ENCODE assay signal across 22 cellular contexts in the genomic region with DNA sequence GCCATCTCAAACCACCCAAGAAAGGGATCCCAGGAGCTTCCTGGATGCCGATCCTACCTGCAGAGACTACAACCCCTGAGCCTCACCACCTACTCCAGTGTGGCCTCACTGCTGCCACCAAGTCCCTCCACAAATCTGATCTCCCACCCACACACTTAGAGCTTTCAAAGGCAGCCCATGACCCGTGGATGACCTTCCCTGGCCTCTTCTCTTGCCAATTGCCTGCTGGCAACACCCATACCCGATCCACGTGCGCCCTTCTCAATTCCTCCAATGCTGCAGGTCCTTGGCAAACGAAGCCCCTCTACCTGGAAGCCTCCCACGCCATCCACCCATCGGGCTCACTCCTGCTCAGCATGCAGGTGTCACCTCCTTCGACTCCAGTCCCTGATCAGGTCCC. TPM values are rescaled to one million over a fixed set of nuclear protein-coding genes. Genes with fewer than 3 reads are reported as not detected.
DNase-seq lines count a peak whose midpoint lies in the region; ATAC-seq and TF ChIP-seq lines count a peak whose summit lies in the region.
"Had no signal": no experiment of that assay in that cellular context is flagged by ENCODE, and none has a peak within 500 bp of the region (broad histone marks: within the 10 kb centered on the region; RNA-seq: fewer than 3 reads in every experiment).

No MANE protein-coding gene starts in this region.

- TF ChIP-seq CTCF in brain (conservative IDR thresholded peaks at IDR 0.05) (no peak), natural killer cell (IDR thresholded peaks at IDR 0.05) (no peak), omental fat pad (IDR thresholded peaks at IDR 0.05) (no peak), chondrocyte (IDR thresholded peaks at IDR 0.05) (no peak)

- peak overlapping the region; percentile 56 for H3K4me3 Mint-ChIP-seq in stimulated activated naive CD8-positive, alpha-beta T cell treated with anti-CD3 and anti-CD28 coated beads, Interleukin-15, Interleukin-2, amounts not matched to agents 100 ng/mL and 50 ng/mL, for 24 hours
- H3K4me3 Mint-ChIP-seq in brain: no peak overlapping the region
- no peak overlapping the region for H3K4me3 Mint-ChIP-seq in natural killer cell
- no peak overlapping the region for H3K4me3 Mint-ChIP-seq in chondrocyte (ENCODE audit: unreplicated experiment)
- H3K4me3 Mint-ChIP-seq: activated CD4-positive, alpha-beta memory T cell treated with anti-CD3 and anti-CD28 coated beads for 36 hours had no signal

- intact Hi-C loops in natural killer cell (cut with micrococcal nuclease): no loop called here

- peaks cover 67% of the 10 kb centered on the region for H3K36me3 Mint-ChIP-seq in stimulated activated naive CD8-positive, alpha-beta T cell treated with anti-CD3 and anti-CD28 coated beads, Interleukin-15, Interleukin-2, amounts not matched to agents 100 ng/mL and 50 ng/mL, for 24 hours (ENCODE audit: low read depth)
- H3K36me3 Mint-ChIP-seq in brain: peaks cover 10% of the 10 kb centered on the region
- no peaks in the 10 kb centered on the region for H3K36me3 Mint-ChIP-seq in natural killer cell
- H3K36me3 Mint-ChIP-seq in chondrocyte (ENCODE audit: low read depth): peaks cover 2% of the 10 kb centered on the region

- no peaks in the 10 kb centered on the region for H3K27me3 Mint-ChIP-seq in stimulated activated naive CD8-positive, alpha-beta T cell treated with anti-CD3 and anti-CD28 coated beads, Interleukin-15, Interleukin-2, amounts not matched to agents 100 ng/mL and 50 ng/mL, for 24 hours
- H3K27me3 Mint-ChIP-seq in brain (peaks cover 7% of the 10 kb centered on the region), natural killer cell (ENCODE audit: low read depth in 2 of 2) (no peaks in the 10 kb centered on the region), chondrocyte (ENCODE audit: low read depth) (no peaks in the 10 kb centered on the region)
- H3K27me3 Mint-ChIP-seq: activated CD4-positive, alpha-beta memory T cell treated with anti-CD3 and anti-CD28 coated beads for 36 hours had no signal

- H3K4me1 Mint-ChIP-seq in stimulated activated naive CD8-positive, alpha-beta T cell treated with anti-CD3 and anti-CD28 coated beads, Interleukin-15, Interleukin-2, amounts not matched to agents 100 ng/mL and 50 ng/mL, for 24 hours (ENCODE audit: low read depth): peaks cover 77% of the 10 kb centered on the region
- H3K4me1 Mint-ChIP-seq in brain (peaks cover 45% of the 10 kb centered on the region), natural killer cell (peaks cover 37% of the 10 kb centered on the region in 2 donors), chondrocyte (ENCODE audit: low read depth) (no peaks in the 10 kb centered on the region)

- ATAC-seq in stimulated activated naive CD8-positive, alpha-beta T cell treated with anti-CD3 and anti-CD28 coated beads, Interleukin-15, Interleukin-2, amounts not matched to agents 100 U/mL and 50 U/mL, for 24 hours: no peak
- ATAC-seq in natural killer cell (no peak), omental fat pad (ENCODE audit: low FRiP score) (no peak)
- ATAC-seq: mucosa of descending colon had no signal

- H3K9me3 Mint-ChIP-seq in stimulated activated naive CD8-positive, alpha-beta T cell treated with anti-CD3 and anti-CD28 coated beads, Interleukin-15, Interleukin-2, amounts not matched to agents 100 ng/mL and 50 ng/mL, for 24 hours: no peaks in the 10 kb centered on the region
- peaks cover 0 to 3% (median 0%) of the 10 kb centered on the region in 5 experiments for H3K9me3 Mint-ChIP-seq in brain
- H3K9me3 Mint-ChIP-seq in natural killer cell: no peaks in the 10 kb centered on the region
- no peaks in the 10 kb centered on the region for H3K9me3 Mint-ChIP-seq in chondrocyte (ENCODE audit: low read depth)
- H3K9me3 Mint-ChIP-seq: activated CD4-positive, alpha-beta memory T cell treated with anti-CD3 and anti-CD28 coated beads for 36 hours had no signal

- DNase-seq in stimulated activated naive CD8-positive, alpha-beta T cell treated with anti-CD3 and anti-CD28 coated beads, Interleukin-15, Interleukin-2, amounts not matched to agents 100 U/mL and 50 U/mL, for 24 hours: no peak
- DNase-seq in natural killer cell (no peak), DMS153 treated with DMSO at 0.1 percent for 48 hours (lab: John Stamatoyannopoulos, UW; ENCODE audit: unreplicated experiment) (no peak), omental fat pad (ENCODE audit: low spot score) (no peak), NCI-H1930 (lab: John Stamatoyannopoulos, UW) (no peak), chondrocyte (ENCODE audit: low spot score) (no peak)
- DNase-seq: activated CD4-positive, alpha-beta memory T cell treated with anti-CD3 and anti-CD28 coated beads for 36 hours; activated CD4-positive, CD25-positive, alpha-beta regulatory T cell; activated gamma-delta T cell treated with Interleukin-2 at 50 U/mL for 16 hours; activated T-cell treated with anti-CD3 and anti-CD28 coated beads for 4 hours; adrenal gland; brain microvascular endothelial cell; EL; IMR-90; islet precursor cell; mucosa of descending colon; NCI-H1105 treated with DMSO at 0.1 percent for 48 hours; NCI-H345; NCI-H774; SW 1271 had no signal

- H3K27ac Mint-ChIP-seq in stimulated activated naive CD8-positive, alpha-beta T cell treated with anti-CD3 and anti-CD28 coated beads, Interleukin-15, Interleukin-2, amounts not matched to agents 100 ng/mL and 50 ng/mL, for 24 hours: peak overlapping the region; percentile 37
- H3K27ac Mint-ChIP-seq in brain (peak overlapping the region in 4 of 5 experiments; percentile 72 to 93 (median 82)), natural killer cell (peak overlapping the region; percentile 93 to 96), chondrocyte (ENCODE audit: unreplicated experiment) (no peak overlapping the region)
- H3K27ac Mint-ChIP-seq: activated CD4-positive, alpha-beta memory T cell treated with anti-CD3 and anti-CD28 coated beads for 36 hours had no signal

RNA-seq across cellular contexts. Expression of a gene that starts 30.7 kb away (rescaled TPM):
- 7.7 TPM for polyA plus RNA-seq in brain (ENCODE audit: insufficient read depth, low read depth, low replicate concordance)
- 10 to 100 TPM; 12.5 to 18.4 (median 18.0) TPM for total RNA-seq in natural killer cell
- 10 to 100 TPM; 10.9 to 15.6 (median 12.2) TPM for total RNA-seq in omental fat pad
- 1.2 to 1.3 TPM (median 1.2 TPM) in 3 replicates for total RNA-seq in chondrocyte

RNA-seq across cellular contexts. Expression of a gene that starts 44.3 kb away (rescaled TPM):
- 27.9 TPM for polyA plus RNA-seq in brain (ENCODE audit: insufficient read depth, low read depth, low replicate concordance)
- total RNA-seq in natural killer cell (1 to 10 TPM; 4.3 to 6.6 (median 5.2) TPM), omental fat pad (10 to 100 TPM; 22.7 to 30.4 (median 25.6) TPM), chondrocyte (32.9 to 55.1 TPM (median 37.1 TPM) in 3 replicates)
